ENCODE assay signal across 19 cellular contexts in the genomic region with DNA sequence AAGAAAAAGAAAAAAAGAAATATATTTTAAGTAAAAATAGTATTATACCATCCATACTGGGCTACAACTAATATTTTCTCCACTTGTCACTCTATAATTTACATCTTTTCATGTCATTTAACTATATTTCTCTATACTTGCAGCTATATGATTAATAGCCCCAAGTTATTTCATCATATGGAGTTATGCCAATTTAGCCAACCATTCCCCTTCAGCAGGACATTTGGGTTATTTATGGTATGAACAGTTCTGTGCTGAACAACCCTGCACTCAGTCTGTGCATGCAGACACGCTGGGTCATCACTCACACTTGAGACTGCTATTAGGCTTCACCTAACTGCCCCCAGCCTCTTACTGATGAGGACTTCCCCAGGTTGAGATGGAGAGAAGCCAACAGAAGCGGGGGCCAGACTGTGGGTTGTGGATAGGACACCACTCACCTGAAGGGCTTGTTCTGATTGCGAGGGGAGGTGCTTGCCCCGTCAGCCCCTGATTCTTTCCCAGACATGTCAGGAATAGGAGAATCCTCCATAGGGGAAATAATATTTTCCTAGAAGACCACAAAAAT. TPM values are rescaled to one million over a fixed set of nuclear protein-coding genes. Genes with fewer than 3 reads are reported as not detected.
A peak's percentile ranks its signal among the peaks of the same experiment; 100 is the strongest.
DNase-seq lines count a peak whose midpoint lies in the region; ATAC-seq and TF ChIP-seq lines count a peak whose summit lies in the region.
"Had no signal": no experiment of that assay in that cellular context is flagged by ENCODE, and none has a peak within 500 bp of the region (broad histone marks: within the 10 kb centered on the region; RNA-seq: fewer than 3 reads in every experiment).

No MANE protein-coding gene starts in this region.

- TF ChIP-seq EP300 in gastroesophageal sphincter (IDR thresholded peaks at IDR 0.05): no peak

- peaks cover 6% of the 10 kb centered on the region for H3K4me1 Mint-ChIP-seq in Caco-2 (ENCODE audit: low read depth, unreplicated experiment)

- POLR2A ChIA-PET in Caco-2 (lab: Charles Lee): no interaction called here

- intact Hi-C loops in posterior vena cava (cut with DNase I) (no loop called here), Caco-2 (cut with micrococcal nuclease; ENCODE audit: unreplicated experiment) (no loop called here)

- no peaks in the 10 kb centered on the region for H3K9me3 ChIP-seq in gastroesophageal sphincter
- H3K9me3 ChIP-seq in Caco-2: no peaks in the 10 kb centered on the region

- no peaks in the 10 kb centered on the region for H3K27me3 ChIP-seq in gastroesophageal sphincter
- no peaks in the 10 kb centered on the region for H3K27me3 ChIP-seq in Caco-2 (replicated peaks; ENCODE audit: control insufficient read depth, insufficient read depth, low read length)

- H3K36me3 ChIP-seq in gastroesophageal sphincter: peaks cover 0 to 100% of the 10 kb centered on the region in 2 donors
- H3K36me3 ChIP-seq in Caco-2 (ENCODE audit: control insufficient read depth, insufficient read depth, low read length): peaks cover 3% of the 10 kb centered on the region

- H3K4me1 ChIP-seq in gastroesophageal sphincter (peaks cover 0 to 1% (median 0%) of the 10 kb centered on the region in 3 donors), Caco-2 (no peaks in the 10 kb centered on the region)

- DNase-seq in EH (ENCODE audit: low read depth) (peak; percentile 26), NCI-H2227 (lab: John Stamatoyannopoulos, UW; ENCODE audit: unreplicated experiment) (peak; percentile 13), amniotic epithelial cell (ENCODE audit: low read depth) (peak; percentile 67), posterior vena cava (ENCODE audit: low spot score) (no peak), Caco-2 (no peak)
- no peak for DNase-seq in stimulated activated CD8-positive, alpha-beta memory T cell treated with anti-CD3 and anti-CD28 coated beads, Interleukin-4, amount 100 ng/mL, for 48 hours
- DNase-seq: ACHN, AML-193, GOT3, KG1, NCI-H1436 treated with DMSO at 0.1 percent for 48 hours, NCI-H2029 treated with DMSO at 0.1 percent for 48 hours, NCI-H2171 treated with DMSO at 0.1 percent for 48 hours, NCI-H510A, NCI-H774, SHP77 had no signal

- no peak overlapping the region for H3K27ac ChIP-seq in gastroesophageal sphincter

- H3K27me3 Mint-ChIP-seq in Caco-2 (ENCODE audit: insufficient read depth, unreplicated experiment): no peaks in the 10 kb centered on the region

- ATAC-seq in gastroesophageal sphincter: peak; percentile 13
- ATAC-seq: Panc1 had no signal

- WGBS in gastroesophageal sphincter (ENCODE audit: low coverage in 1 of 2), 2 donors: 95% methylated on average over 4 of the region's 4 CpGs; no CpG with 5 or more reads in 1 of the 2 donors

- H3K4me3 ChIP-seq in gastroesophageal sphincter (no peak overlapping the region), Caco-2 (ENCODE audit: low read depth, low read length) (no peak overlapping the region)

- H3K4me3 Mint-ChIP-seq in Caco-2 (ENCODE audit: unreplicated experiment): no peak overlapping the region
- H3K4me3 Mint-ChIP-seq: CD14-positive monocyte had no signal

- no peak for TF ChIP-seq POLR2A in gastroesophageal sphincter (IDR thresholded peaks at IDR 0.05)

- no peaks in the 10 kb centered on the region for H3K9me3 Mint-ChIP-seq in Caco-2 (ENCODE audit: unreplicated experiment)

- CTCF ChIA-PET in Caco-2 (lab: Charles Lee): interaction anchor here (0.6 kb wide), 1 partner anchor 401 kb away, joined by 6 read pairs; no protein-coding TSS in a partner anchor

- no peak overlapping the region for H3K27ac Mint-ChIP-seq in Caco-2 (ENCODE audit: unreplicated experiment)
- H3K27ac Mint-ChIP-seq: CD14-positive monocyte had no signal

- TF ChIP-seq CTCF in gastroesophageal sphincter (IDR thresholded peaks at IDR 0.05): no peak
- TF ChIP-seq CTCF in Caco-2 (IDR thresholded peaks at IDR 0.05; ENCODE audit: insufficient read depth in 1 of 2, low read depth in 1 of 2, low read length in 1 of 2, severe bottlenecking in 1 of 2, unreplicated experiment in 1 of 2): no peak

- H3K36me3 Mint-ChIP-seq in Caco-2 (ENCODE audit: insufficient read depth, unreplicated experiment): peaks cover 52% of the 10 kb centered on the region

- no TSS peak for BruUV-seq in Caco-2 (replicated peaks; lab: Mats Ljungman, UMichigan)

RNA-seq across cellular contexts. Expression of a gene that starts 7.3 kb away (rescaled TPM):
- total RNA-seq in gastroesophageal sphincter (10 to 100 TPM; 54.6 to 82.2 (median 66.0) TPM), posterior vena cava (10 to 100 TPM; 44.2 to 48.8 TPM), Caco-2 (2022) (49.2 and 49.6 TPM in 2 replicates)

RNA-seq across cellular contexts. Expression of a gene that starts 7.9 kb away (rescaled TPM):
- 100 to 1,000 TPM; 157 to 203 (median 171) TPM for total RNA-seq in gastroesophageal sphincter
- 100 to 1,000 TPM; 144 to 148 TPM for total RNA-seq in posterior vena cava
- total RNA-seq in Caco-2 (2022): 158 and 160 TPM in 2 replicates

RNA-seq across cellular contexts. Expression of a gene that starts 15.2 kb away (rescaled TPM):
- total RNA-seq in gastroesophageal sphincter: 10 to 100 TPM; 54.5 to 81.3 (median 69.7) TPM
- 10 to 100 TPM; 47.8 to 50.6 TPM for total RNA-seq in posterior vena cava
- total RNA-seq in Caco-2 (2022): 9.7 and 11.9 TPM in 2 replicates

RNA-seq across cellular contexts. Expression of a gene that starts 25.1 kb away (rescaled TPM):
- total RNA-seq in gastroesophageal sphincter (10 to 100 TPM in 3 of 4 donors, 1 to 10 TPM in 1; 6.2 to 71.3 (median 29.5) TPM), posterior vena cava (10 to 100 TPM; 24.9 to 44.4 TPM), Caco-2 (2022) (10.3 and 13.3 TPM in 2 replicates)

RNA-seq across cellular contexts. Expression of a gene that starts 35.2 kb away (rescaled TPM):
- 10 to 100 TPM; 22.1 to 33.8 (median 25.9) TPM for total RNA-seq in gastroesophageal sphincter
- total RNA-seq in posterior vena cava: 10 to 100 TPM; 15.4 to 23.4 TPM
- total RNA-seq in Caco-2 (2022): 24.1 and 25.3 TPM in 2 replicates

Comparison
In these comparisons a context has a peak if more than half of its experiments do, and no peak if none do; other contexts are left out.
1. DNase-seq: peak in EH (single experiment), NCI-H2227 (single experiment) and amniotic epithelial cell (single experiment); none in posterior vena cava (single experiment), stimulated activated CD8-positive, alpha-beta memory T cell treated with anti-CD3 and anti-CD28 coated beads, Interleukin-4, amount 100 ng/mL, for 48 hours (single experiment) and Caco-2 (0 of 2).